8 cellular contexts compared by ENCODE assay signal in genomic region chr19:48445256-48445605, GRCh38. TPM values are rescaled to one million over a fixed set of nuclear protein-coding genes. Genes with fewer than 3 reads are reported as not detected.
DNase-seq lines count a peak whose midpoint lies in the region; ATAC-seq, FAIRE-seq and TF ChIP-seq lines count a peak whose summit lies in the region.

No MANE protein-coding gene starts in this region.

- H3K9me3 Mint-ChIP-seq in IgD-negative memory B cell = no peaks in the 10 kb centered on the region

- H3K36me3 ChIP-seq in kidney (ENCODE audit: control insufficient read depth in 1 of 2, insufficient read depth in 2 of 2, low read length in 2 of 2) (peaks cover 6 to 12% of the 10 kb centered on the region in 2 donors), stomach (peaks cover 6 to 34% (median 33%) of the 10 kb centered on the region in 4 donors)

- H3K4me1 ChIP-seq in kidney (ENCODE audit: control insufficient read depth in 1 of 2, insufficient read depth in 1 of 2, low read depth in 1 of 2, low read length in 2 of 2) (peaks cover 9 to 11% of the 10 kb centered on the region in 2 donors), stomach (peaks cover 16 to 51% (median 37%) of the 10 kb centered on the region in 4 donors)

- H3K36me3 Mint-ChIP-seq in IgD-negative memory B cell = no peaks in the 10 kb centered on the region

- no peak overlapping the region for H3K9ac ChIP-seq in kidney (ENCODE audit: low read length in 2 of 2)

- H3K27me3 Mint-ChIP-seq in IgD-negative memory B cell = peaks cover 12% of the 10 kb centered on the region

- TF ChIP-seq POLR2A in stomach (IDR thresholded peaks at IDR 0.05) = no peak

- H3K4me3 ChIP-seq in cardiac fibroblast (replicated peaks in 1 of 2; ENCODE audit: low read depth in 2 of 2, low read length in 2 of 2) (peak overlapping the region; percentile 85 to 99), kidney (ENCODE audit: low read length in 2 of 2) (peak overlapping the region; percentile 86 to 97), stomach (peak overlapping the region; percentile 78 to 100 (median 92))

- no peak for TF ChIP-seq EP300 in stomach (IDR thresholded peaks at IDR 0.05)

- peaks cover 17 to 24% (median 22%) of the 10 kb centered on the region in 3 donors for H3K4me1 Mint-ChIP-seq in IgD-negative memory B cell

- H3K27ac ChIP-seq in kidney (ENCODE audit: low read depth in 2 of 2, low read length in 2 of 2) = peak overlapping the region; percentile 87
- peak overlapping the region; percentile 80 to 91 (median 89) for H3K27ac ChIP-seq in stomach

- peaks cover 0 to 47% (median 21%) of the 10 kb centered on the region in 3 donors for H3K27me3 ChIP-seq in stomach

- DNase-seq in DMS53 (lab: John Stamatoyannopoulos, UW) (peak; percentile 90), RCC 7860 (ENCODE audit: low spot score) (peak; percentile 65), cardiac fibroblast (ENCODE audit: low read depth in 2 of 2) (peak; percentile 94 to 96), kidney (no peak), stomach (no peak)
- no peak for DNase-seq in stimulated activated CD4-positive, alpha-beta T cell treated with anti-CD3 and anti-CD28 coated beads, Interleukin-2, amount 100 ng/mL, for 24 hours

- WGBS in stomach, 5 donors = 2 to 6% (median 4%) methylated on average over 6 of the region's 6 CpGs

- H3K9me3 ChIP-seq in kidney (ENCODE audit: control insufficient read depth in 1 of 2, low read length in 2 of 2) (no peaks in the 10 kb centered on the region), stomach (no peaks in the 10 kb centered on the region)

- H3K27ac Mint-ChIP-seq in IgD-negative memory B cell = peak overlapping the region; percentile 78 to 100 (median 98)

- TF ChIP-seq CTCF in cardiac fibroblast (IDR thresholded peaks at IDR 0.05; ENCODE audit: low read depth, low read length) (peak; percentile 68), kidney (IDR thresholded peaks at IDR 0.05; ENCODE audit: borderline replicate concordance, extremely low read depth, insufficient read depth) (peak; percentile 53), stomach (IDR thresholded peaks at IDR 0.05) (peak in 3 of 7 experiments; percentile 26 to 52 (median 45))

- peak overlapping the region; percentile 94 to 100 (median 98) for H3K4me3 Mint-ChIP-seq in IgD-negative memory B cell

- peak; percentile 29 for ATAC-seq in GM19467 (IDR thresholded peaks at IDR 0.05; ENCODE audit: unreplicated experiment)

- FAIRE-seq in RCC 7860 (lab: Jason Lieb, UNC) (no peak), kidney (lab: Jason Lieb, UNC) (peak; percentile 11)

- intact Hi-C loops in kidney (cut with DNase I) (no loop called here), stomach (cut with DNase I; ENCODE audit: low total_unique reads) (no loop called here)

RNA-seq across cellular contexts. Expression of gene GRWD1, which starts 0.6 kb away (rescaled TPM):
- 40.3 TPM for polyA plus RNA-seq in IgD-negative memory B cell
- total RNA-seq in kidney = 34.0 TPM
- 19.0 TPM for polyA plus RNA-seq in kidney (ENCODE audit: insufficient read depth, low read depth, low replicate concordance)
- 10 to 100 TPM in 4 of 5 donors, 1 to 10 TPM in 1; 5.8 to 49.4 (median 18.5) TPM for total RNA-seq in stomach
- polyA plus RNA-seq in stomach = 10 to 100 TPM in 2 of 3 donors, 1 to 10 TPM in 1; 7.6 to 13.9 (median 12.8) TPM

RNA-seq across cellular contexts. Expression of gene KCNJ14, which starts 10.1 kb away (rescaled TPM):
- polyA plus RNA-seq in IgD-negative memory B cell = 0.48 TPM
- total RNA-seq in kidney = 1.0 TPM
- polyA plus RNA-seq in kidney (ENCODE audit: insufficient read depth, low read depth, low replicate concordance) = 0.28 TPM
- total RNA-seq in stomach = 1 to 10 TPM in 2 of 5 donors, under 1 TPM in 1, not detected in 2; 0.92 to 4.6 (median 1.0) TPM
- under 1 TPM in 2 of 3 donors, not detected in 1; 0.19 to 0.75 TPM for polyA plus RNA-seq in stomach

RNA-seq across cellular contexts. Expression of gene CYTH2, which starts 23.9 kb away (rescaled TPM):
- polyA plus RNA-seq in IgD-negative memory B cell = 31.8 TPM
- total RNA-seq in kidney = 96.1 TPM
- polyA plus RNA-seq in kidney (ENCODE audit: insufficient read depth, low read depth, low replicate concordance) = 51.0 TPM
- total RNA-seq in stomach = 100 to 1,000 TPM in 2 of 5 donors, 10 to 100 TPM in 3; 39.3 to 229 (median 75.9) TPM
- polyA plus RNA-seq in stomach = 10 to 100 TPM; 46.3 to 63.7 (median 48.8) TPM

RNA-seq across cellular contexts. Expression of gene GRIN2D, which starts 51.8 kb away (rescaled TPM):
- polyA plus RNA-seq in IgD-negative memory B cell = not detected
- total RNA-seq in kidney = 0.54 TPM
- polyA plus RNA-seq in kidney (ENCODE audit: insufficient read depth, low read depth, low replicate concordance) = 0.13 TPM
- 1 to 10 TPM in 1 of 5 donors, under 1 TPM in 2, not detected in 2; 0.14 to 1.8 (median 0.37) TPM for total RNA-seq in stomach
- under 1 TPM in 2 of 3 donors, not detected in 1; 0.06 to 0.10 TPM for polyA plus RNA-seq in stomach

RNA-seq across cellular contexts. Expression of gene KDELR1, which starts 53.9 kb away (rescaled TPM):
- polyA plus RNA-seq in IgD-negative memory B cell = 29.2 TPM
- 169 TPM for total RNA-seq in kidney
- 204 TPM for polyA plus RNA-seq in kidney (ENCODE audit: insufficient read depth, low read depth, low replicate concordance)
- total RNA-seq in stomach = 100 to 1,000 TPM in 1 of 5 donors, 10 to 100 TPM in 4; 45.8 to 123 (median 67.7) TPM
- 10 to 100 TPM; 69.8 to 93.8 (median 72.0) TPM for polyA plus RNA-seq in stomach

Comparison
In these comparisons a context has a peak if more than half of its experiments do, and no peak if none do; other contexts are left out.
1. DNase-seq: peak in DMS53 (single experiment), RCC 7860 (single experiment) and cardiac fibroblast (2 of 2); none in kidney (single experiment), stomach (single experiment) and stimulated activated CD4-positive, alpha-beta T cell treated with anti-CD3 and anti-CD28 coated beads, Interleukin-2, amount 100 ng/mL, for 24 hours (0 of 2).
2. Peak in every context shown above with its lines, with median percentiles within 50 percentile points of each other: H3K4me3 ChIP-seq.